1 cellular context compared by ENCODE assay signal in the genomic region with DNA sequence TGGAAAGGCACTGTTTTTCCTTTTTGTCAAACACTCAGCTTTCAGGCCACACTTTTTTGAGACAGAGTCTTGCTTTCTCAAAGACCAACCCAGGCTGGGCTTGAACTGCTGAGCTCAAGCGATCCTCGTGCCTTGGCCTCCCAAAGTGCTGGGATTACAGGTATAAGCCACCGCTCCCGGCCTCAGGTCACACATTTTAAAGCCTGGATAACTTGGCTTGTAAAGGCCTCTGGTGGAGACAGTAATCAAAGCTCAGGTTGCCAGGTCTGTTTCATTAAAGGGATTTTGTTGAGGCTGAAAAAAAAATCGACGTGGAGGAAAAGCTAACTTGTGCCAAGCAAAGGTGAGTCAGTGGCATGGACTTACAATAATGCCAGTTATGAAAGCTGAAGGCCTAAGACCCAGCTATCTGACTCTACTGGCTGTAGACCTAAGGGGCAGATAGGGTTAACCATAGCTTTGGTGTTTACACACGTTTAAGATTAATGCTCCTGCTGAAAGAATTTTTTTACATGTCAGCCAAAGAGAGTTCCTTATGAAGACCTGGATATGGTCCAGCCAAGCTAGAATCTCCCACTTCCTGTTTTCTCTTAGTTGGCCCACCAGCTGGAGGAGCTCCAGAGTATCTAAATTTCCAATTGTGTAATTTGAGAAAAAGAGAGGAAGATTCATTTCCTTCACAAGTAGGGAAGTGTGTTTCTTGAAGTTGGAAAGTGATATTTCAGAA.
A peak's percentile ranks its signal among the peaks of the same experiment; 100 is the strongest.
TF ChIP-seq lines count a peak whose summit lies in the region.

No MANE protein-coding gene starts in this region.

TF ChIP-seq in HepG2, 621 proteins besides CTCF, POLR2A, EP300 and RAD21 (continued from another document and continues in another):
- TF ChIP-seq, protein P1, sequence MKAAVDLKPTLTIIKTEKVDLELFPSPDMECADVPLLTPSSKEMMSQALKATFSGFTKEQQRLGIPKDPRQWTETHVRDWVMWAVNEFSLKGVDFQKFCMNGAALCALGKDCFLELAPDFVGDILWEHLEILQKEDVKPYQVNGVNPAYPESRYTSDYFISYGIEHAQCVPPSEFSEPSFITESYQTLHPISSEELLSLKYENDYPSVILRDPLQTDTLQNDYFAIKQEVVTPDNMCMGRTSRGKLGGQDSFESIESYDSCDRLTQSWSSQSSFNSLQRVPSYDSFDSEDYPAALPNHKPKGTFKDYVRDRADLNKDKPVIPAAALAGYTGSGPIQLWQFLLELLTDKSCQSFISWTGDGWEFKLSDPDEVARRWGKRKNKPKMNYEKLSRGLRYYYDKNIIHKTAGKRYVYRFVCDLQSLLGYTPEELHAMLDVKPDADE (CRISPR knock-in tag; IDR thresholded peaks at IDR 0.05), result no peak
- no peak for TF ChIP-seq CENPX (CRISPR knock-in tag; IDR thresholded peaks at IDR 0.05)
- no peak for TF ChIP-seq KDM2A (CRISPR knock-in tag; IDR thresholded peaks at IDR 0.05; ENCODE audit: borderline replicate concordance, low read depth)
- TF ChIP-seq HHEX (CRISPR knock-in tag; IDR thresholded peaks at IDR 0.05), result no peak
- no peak for TF ChIP-seq CC2D1A (CRISPR knock-in tag; IDR thresholded peaks at IDR 0.05)
- no peak for TF ChIP-seq ZNF549 (CRISPR knock-in tag; IDR thresholded peaks at IDR 0.05)
- TF ChIP-seq, protein P2, sequence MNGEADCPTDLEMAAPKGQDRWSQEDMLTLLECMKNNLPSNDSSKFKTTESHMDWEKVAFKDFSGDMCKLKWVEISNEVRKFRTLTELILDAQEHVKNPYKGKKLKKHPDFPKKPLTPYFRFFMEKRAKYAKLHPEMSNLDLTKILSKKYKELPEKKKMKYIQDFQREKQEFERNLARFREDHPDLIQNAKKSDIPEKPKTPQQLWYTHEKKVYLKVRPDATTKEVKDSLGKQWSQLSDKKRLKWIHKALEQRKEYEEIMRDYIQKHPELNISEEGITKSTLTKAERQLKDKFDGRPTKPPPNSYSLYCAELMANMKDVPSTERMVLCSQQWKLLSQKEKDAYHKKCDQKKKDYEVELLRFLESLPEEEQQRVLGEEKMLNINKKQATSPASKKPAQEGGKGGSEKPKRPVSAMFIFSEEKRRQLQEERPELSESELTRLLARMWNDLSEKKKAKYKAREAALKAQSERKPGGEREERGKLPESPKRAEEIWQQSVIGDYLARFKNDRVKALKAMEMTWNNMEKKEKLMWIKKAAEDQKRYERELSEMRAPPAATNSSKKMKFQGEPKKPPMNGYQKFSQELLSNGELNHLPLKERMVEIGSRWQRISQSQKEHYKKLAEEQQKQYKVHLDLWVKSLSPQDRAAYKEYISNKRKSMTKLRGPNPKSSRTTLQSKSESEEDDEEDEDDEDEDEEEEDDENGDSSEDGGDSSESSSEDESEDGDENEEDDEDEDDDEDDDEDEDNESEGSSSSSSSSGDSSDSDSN (CRISPR knock-in tag; IDR thresholded peaks at IDR 0.05), result no peak
- TF ChIP-seq, protein P3, sequence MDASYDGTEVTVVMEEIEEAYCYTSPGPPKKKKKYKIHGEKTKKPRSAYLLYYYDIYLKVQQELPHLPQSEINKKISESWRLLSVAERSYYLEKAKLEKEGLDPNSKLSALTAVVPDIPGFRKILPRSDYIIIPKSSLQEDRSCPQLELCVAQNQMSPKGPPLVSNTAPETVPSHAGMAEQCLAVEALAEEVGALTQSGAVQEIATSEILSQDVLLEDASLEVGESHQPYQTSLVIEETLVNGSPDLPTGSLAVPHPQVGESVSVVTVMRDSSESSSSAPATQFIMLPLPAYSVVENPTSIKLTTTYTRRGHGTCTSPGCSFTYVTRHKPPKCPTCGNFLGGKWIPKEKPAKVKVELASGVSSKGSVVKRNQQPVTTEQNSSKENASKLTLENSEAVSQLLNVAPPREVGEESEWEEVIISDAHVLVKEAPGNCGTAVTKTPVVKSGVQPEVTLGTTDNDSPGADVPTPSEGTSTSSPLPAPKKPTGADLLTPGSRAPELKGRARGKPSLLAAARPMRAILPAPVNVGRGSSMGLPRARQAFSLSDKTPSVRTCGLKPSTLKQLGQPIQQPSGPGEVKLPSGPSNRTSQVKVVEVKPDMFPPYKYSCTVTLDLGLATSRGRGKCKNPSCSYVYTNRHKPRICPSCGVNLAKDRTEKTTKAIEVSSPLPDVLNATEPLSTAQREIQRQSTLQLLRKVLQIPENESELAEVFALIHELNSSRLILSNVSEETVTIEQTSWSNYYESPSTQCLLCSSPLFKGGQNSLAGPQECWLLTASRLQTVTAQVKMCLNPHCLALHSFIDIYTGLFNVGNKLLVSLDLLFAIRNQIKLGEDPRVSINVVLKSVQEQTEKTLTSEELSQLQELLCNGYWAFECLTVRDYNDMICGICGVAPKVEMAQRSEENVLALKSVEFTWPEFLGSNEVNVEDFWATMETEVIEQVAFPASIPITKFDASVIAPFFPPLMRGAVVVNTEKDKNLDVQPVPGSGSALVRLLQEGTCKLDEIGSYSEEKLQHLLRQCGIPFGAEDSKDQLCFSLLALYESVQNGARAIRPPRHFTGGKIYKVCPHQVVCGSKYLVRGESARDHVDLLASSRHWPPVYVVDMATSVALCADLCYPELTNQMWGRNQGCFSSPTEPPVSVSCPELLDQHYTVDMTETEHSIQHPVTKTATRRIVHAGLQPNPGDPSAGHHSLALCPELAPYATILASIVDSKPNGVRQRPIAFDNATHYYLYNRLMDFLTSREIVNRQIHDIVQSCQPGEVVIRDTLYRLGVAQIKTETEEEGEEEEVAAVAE (CRISPR knock-in tag; IDR thresholded peaks at IDR 0.05; ENCODE audit: borderline replicate concordance), result peak; percentile 12; the same call in 1 of the 2 replicates
- peak; percentile 29; the same call in 1 of the 2 replicates for TF ChIP-seq HMG20A (CRISPR knock-in tag; IDR thresholded peaks at IDR 0.05; ENCODE audit: borderline replicate concordance)
- no peak for TF ChIP-seq ZNF350 (CRISPR knock-in tag; IDR thresholded peaks at IDR 0.05; ENCODE audit: borderline replicate concordance, low read depth)
- no peak for TF ChIP-seq ZNF484 (CRISPR knock-in tag; IDR thresholded peaks at IDR 0.05; ENCODE audit: borderline replicate concordance, low read depth)
- no peak for TF ChIP-seq ZNF224 (CRISPR knock-in tag; IDR thresholded peaks at IDR 0.05)
- TF ChIP-seq FIP1L1 (IDR thresholded peaks at IDR 0.05; ENCODE audit: borderline replicate concordance, insufficient read depth, low read depth, low read length), result no peak
- no peak for TF ChIP-seq ARNT (IDR thresholded peaks at IDR 0.05)
- peak; percentile 77 for TF ChIP-seq FOXA3 (CRISPR knock-in tag; IDR thresholded peaks at IDR 0.05)
- TF ChIP-seq ZNF781 (CRISPR knock-in tag; IDR thresholded peaks at IDR 0.05; ENCODE audit: borderline replicate concordance, not compliant biosample characterization), result no peak
- TF ChIP-seq, protein P4, sequence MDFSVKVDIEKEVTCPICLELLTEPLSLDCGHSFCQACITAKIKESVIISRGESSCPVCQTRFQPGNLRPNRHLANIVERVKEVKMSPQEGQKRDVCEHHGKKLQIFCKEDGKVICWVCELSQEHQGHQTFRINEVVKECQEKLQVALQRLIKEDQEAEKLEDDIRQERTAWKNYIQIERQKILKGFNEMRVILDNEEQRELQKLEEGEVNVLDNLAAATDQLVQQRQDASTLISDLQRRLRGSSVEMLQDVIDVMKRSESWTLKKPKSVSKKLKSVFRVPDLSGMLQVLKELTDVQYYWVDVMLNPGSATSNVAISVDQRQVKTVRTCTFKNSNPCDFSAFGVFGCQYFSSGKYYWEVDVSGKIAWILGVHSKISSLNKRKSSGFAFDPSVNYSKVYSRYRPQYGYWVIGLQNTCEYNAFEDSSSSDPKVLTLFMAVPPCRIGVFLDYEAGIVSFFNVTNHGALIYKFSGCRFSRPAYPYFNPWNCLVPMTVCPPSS (IDR thresholded peaks at IDR 0.05), result no peak
- TF ChIP-seq ZNF598 (CRISPR knock-in tag; IDR thresholded peaks at IDR 0.05; ENCODE audit: borderline replicate concordance), result no peak
- no peak for TF ChIP-seq ZNF17 (CRISPR knock-in tag; IDR thresholded peaks at IDR 0.05)
- TF ChIP-seq, protein P5, sequence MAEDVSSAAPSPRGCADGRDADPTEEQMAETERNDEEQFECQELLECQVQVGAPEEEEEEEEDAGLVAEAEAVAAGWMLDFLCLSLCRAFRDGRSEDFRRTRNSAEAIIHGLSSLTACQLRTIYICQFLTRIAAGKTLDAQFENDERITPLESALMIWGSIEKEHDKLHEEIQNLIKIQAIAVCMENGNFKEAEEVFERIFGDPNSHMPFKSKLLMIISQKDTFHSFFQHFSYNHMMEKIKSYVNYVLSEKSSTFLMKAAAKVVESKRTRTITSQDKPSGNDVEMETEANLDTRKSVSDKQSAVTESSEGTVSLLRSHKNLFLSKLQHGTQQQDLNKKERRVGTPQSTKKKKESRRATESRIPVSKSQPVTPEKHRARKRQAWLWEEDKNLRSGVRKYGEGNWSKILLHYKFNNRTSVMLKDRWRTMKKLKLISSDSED (CRISPR knock-in tag; IDR thresholded peaks at IDR 0.05), result no peak
- TF ChIP-seq ZNF720 (CRISPR knock-in tag; IDR thresholded peaks at IDR 0.05), result no peak
- TF ChIP-seq ZNF138 (CRISPR knock-in tag; IDR thresholded peaks at IDR 0.05; ENCODE audit: low read depth), result no peak
- TF ChIP-seq ZKSCAN8 (CRISPR knock-in tag; IDR thresholded peaks at IDR 0.05; ENCODE audit: borderline replicate concordance), result no peak
- TF ChIP-seq ZNF878 (CRISPR knock-in tag; IDR thresholded peaks at IDR 0.05), result no peak
- no peak for TF ChIP-seq RXRA (CRISPR knock-in tag; IDR thresholded peaks at IDR 0.05)
- TF ChIP-seq ZNF777 (CRISPR knock-in tag; IDR thresholded peaks at IDR 0.05), result no peak
- TF ChIP-seq SIN3A (IDR thresholded peaks at IDR 0.05; ENCODE audit: borderline replicate concordance, low read depth, low read length), result no peak
- TF ChIP-seq ZNF790 (CRISPR knock-in tag; IDR thresholded peaks at IDR 0.05; ENCODE audit: borderline replicate concordance), result no peak
- no peak for TF ChIP-seq ZBTB8A (CRISPR knock-in tag; IDR thresholded peaks at IDR 0.05; ENCODE audit: borderline replicate concordance, low read depth)
- TF ChIP-seq ZSCAN21 (CRISPR knock-in tag; IDR thresholded peaks at IDR 0.05; ENCODE audit: borderline replicate concordance), result no peak
- TF ChIP-seq, protein P6, sequence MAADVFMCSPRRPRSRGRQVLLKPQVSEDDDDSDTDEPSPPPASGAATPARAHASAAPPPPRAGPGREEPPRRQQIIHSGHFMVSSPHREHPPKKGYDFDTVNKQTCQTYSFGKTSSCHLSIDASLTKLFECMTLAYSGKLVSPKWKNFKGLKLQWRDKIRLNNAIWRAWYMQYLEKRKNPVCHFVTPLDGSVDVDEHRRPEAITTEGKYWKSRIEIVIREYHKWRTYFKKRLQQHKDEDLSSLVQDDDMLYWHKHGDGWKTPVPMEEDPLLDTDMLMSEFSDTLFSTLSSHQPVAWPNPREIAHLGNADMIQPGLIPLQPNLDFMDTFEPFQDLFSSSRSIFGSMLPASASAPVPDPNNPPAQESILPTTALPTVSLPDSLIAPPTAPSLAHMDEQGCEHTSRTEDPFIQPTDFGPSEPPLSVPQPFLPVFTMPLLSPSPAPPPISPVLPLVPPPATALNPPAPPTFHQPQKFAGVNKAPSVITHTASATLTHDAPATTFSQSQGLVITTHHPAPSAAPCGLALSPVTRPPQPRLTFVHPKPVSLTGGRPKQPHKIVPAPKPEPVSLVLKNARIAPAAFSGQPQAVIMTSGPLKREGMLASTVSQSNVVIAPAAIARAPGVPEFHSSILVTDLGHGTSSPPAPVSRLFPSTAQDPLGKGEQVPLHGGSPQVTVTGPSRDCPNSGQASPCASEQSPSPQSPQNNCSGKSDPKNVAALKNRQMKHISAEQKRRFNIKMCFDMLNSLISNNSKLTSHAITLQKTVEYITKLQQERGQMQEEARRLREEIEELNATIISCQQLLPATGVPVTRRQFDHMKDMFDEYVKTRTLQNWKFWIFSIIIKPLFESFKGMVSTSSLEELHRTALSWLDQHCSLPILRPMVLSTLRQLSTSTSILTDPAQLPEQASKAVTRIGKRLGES (CRISPR knock-in tag; IDR thresholded peaks at IDR 0.05; ENCODE audit: borderline replicate concordance), result no peak
- no peak for TF ChIP-seq YY1 (IDR thresholded peaks at IDR 0.05; ENCODE audit: insufficient read depth, insufficient replicate concordance, low read depth, low read length)
- TF ChIP-seq IRF2 (CRISPR knock-in tag; IDR thresholded peaks at IDR 0.05), result no peak
- TF ChIP-seq CBFB (CRISPR knock-in tag; IDR thresholded peaks at IDR 0.05), result no peak
- TF ChIP-seq, protein P7, sequence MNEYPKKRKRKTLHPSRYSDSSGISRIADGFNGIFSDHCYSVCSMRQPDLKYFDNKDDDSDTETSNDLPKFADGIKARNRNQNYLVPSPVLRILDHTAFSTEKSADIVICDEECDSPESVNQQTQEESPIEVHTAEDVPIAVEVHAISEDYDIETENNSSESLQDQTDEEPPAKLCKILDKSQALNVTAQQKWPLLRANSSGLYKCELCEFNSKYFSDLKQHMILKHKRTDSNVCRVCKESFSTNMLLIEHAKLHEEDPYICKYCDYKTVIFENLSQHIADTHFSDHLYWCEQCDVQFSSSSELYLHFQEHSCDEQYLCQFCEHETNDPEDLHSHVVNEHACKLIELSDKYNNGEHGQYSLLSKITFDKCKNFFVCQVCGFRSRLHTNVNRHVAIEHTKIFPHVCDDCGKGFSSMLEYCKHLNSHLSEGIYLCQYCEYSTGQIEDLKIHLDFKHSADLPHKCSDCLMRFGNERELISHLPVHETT (CRISPR knock-in tag; conservative IDR thresholded peaks at IDR 0.05), result no peak
- TF ChIP-seq, protein P8, sequence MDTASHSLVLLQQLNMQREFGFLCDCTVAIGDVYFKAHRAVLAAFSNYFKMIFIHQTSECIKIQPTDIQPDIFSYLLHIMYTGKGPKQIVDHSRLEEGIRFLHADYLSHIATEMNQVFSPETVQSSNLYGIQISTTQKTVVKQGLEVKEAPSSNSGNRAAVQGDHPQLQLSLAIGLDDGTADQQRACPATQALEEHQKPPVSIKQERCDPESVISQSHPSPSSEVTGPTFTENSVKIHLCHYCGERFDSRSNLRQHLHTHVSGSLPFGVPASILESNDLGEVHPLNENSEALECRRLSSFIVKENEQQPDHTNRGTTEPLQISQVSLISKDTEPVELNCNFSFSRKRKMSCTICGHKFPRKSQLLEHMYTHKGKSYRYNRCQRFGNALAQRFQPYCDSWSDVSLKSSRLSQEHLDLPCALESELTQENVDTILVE (CRISPR knock-in tag; IDR thresholded peaks at IDR 0.05), result no peak
